8 cellular contexts compared by ENCODE assay signal in genomic region chr3:141575879-141576743, GRCh38.
DNase-seq lines count a peak whose midpoint lies in the region; ATAC-seq and TF ChIP-seq lines count a peak whose summit lies in the region.

No MANE protein-coding gene starts in this region.

- no peak overlapping the region for H2BK15ac ChIP-seq in IMR-90 (ENCODE audit: low read depth, low read length)

- H4K91ac ChIP-seq in IMR-90 (ENCODE audit: insufficient read depth, low read depth, low read length): no peak overlapping the region

- H3K27ac Mint-ChIP-seq in T-helper 1 cell treated with Interleukin-12 subunit alpha and Interleukin-12 subunit beta and Interleukin-4 antibody, amounts not matched to agents 30 μg/mL and 1 μg/mL, for 36 hours: peak overlapping the region; percentile 63

- TF ChIP-seq CTCF in AG04449 (IDR thresholded peaks at IDR 0.05; ENCODE audit: insufficient read depth, low read length, missing control alignments) (peak; percentile 51), GM10266 (IDR thresholded peaks at IDR 0.05; ENCODE audit: control insufficient read depth, insufficient read depth, low read depth, missing control alignments) (peak; percentile 51), IMR-90 (conservative IDR thresholded peaks at IDR 0.05; ENCODE audit: low read depth, low read length) (peak; percentile 55), fibroblast of pulmonary artery (IDR thresholded peaks at IDR 0.05; ENCODE audit: low read length, missing control alignments) (peak; percentile 65), sigmoid colon (IDR thresholded peaks at IDR 0.05) (peak; percentile 12 to 70 (median 38)), gastrocnemius medialis (IDR thresholded peaks at IDR 0.05 in 4 of 5, conservative IDR thresholded peaks at IDR 0.05 in 1 of 5) (peak in 2 of 5 experiments; percentile 34 to 41)

- no peak overlapping the region for H2AK9ac ChIP-seq in IMR-90 (replicated peaks; ENCODE audit: low read depth, low read length, poor library complexity)

- H3K27me3 Mint-ChIP-seq in T-helper 1 cell treated with Interleukin-12 subunit alpha and Interleukin-12 subunit beta and Interleukin-4 antibody, amounts not matched to agents 30 μg/mL and 1 μg/mL, for 36 hours (ENCODE audit: low read depth): no peaks in the 10 kb centered on the region

- H3K9me3 Mint-ChIP-seq in T-helper 1 cell treated with Interleukin-12 subunit alpha and Interleukin-12 subunit beta and Interleukin-4 antibody, amounts not matched to agents 30 μg/mL and 1 μg/mL, for 36 hours: no peaks in the 10 kb centered on the region

- H3K18ac ChIP-seq in IMR-90 (ENCODE audit: low read depth, low read length): no peak overlapping the region

- no TSS peak for BruUV-seq in IMR-90 (replicated peaks; lab: Mats Ljungman, UMichigan)

- peak overlapping the region; percentile 60 for H3K4me3 Mint-ChIP-seq in T-helper 1 cell treated with Interleukin-12 subunit alpha and Interleukin-12 subunit beta and Interleukin-4 antibody, amounts not matched to agents 30 μg/mL and 1 μg/mL, for 36 hours

- peaks cover 22% of the 10 kb centered on the region for H3K36me3 Mint-ChIP-seq in T-helper 1 cell treated with Interleukin-12 subunit alpha and Interleukin-12 subunit beta and Interleukin-4 antibody, amounts not matched to agents 30 μg/mL and 1 μg/mL, for 36 hours (ENCODE audit: low read depth)

- no peak overlapping the region for H3K9ac ChIP-seq in IMR-90 (ENCODE audit: low read depth, low read length)

- no peak overlapping the region for H2BK20ac ChIP-seq in IMR-90 (ENCODE audit: low read depth, low read length)

- dilution Hi-C loops in IMR-90 (cut with HindIII; ENCODE audit: low sequenced_read_pairs, unreplicated experiment): no loop called here

- no peak overlapping the region for H3K14ac ChIP-seq in IMR-90 (replicated peaks; ENCODE audit: low read depth, low read length)

- no peaks in the 10 kb centered on the region for H3K9me3 ChIP-seq in IMR-90 (ENCODE audit: control insufficient read depth, insufficient read depth, low read length)
- H3K9me3 ChIP-seq in sigmoid colon: no peaks in the 10 kb centered on the region
- no peaks in the 10 kb centered on the region for H3K9me3 ChIP-seq in gastrocnemius medialis

- no peak overlapping the region for H4K5ac ChIP-seq in IMR-90 (ENCODE audit: low read depth, low read length)

- H2AFZ ChIP-seq in IMR-90 (replicated peaks; ENCODE audit: low read length, poor library complexity): no peak overlapping the region

- H3K56ac ChIP-seq in IMR-90 (ENCODE audit: extremely low read depth, insufficient read depth, low read length): no peak overlapping the region

- WGBS in IMR-90 (ENCODE audit: extremely low coverage in 2 of 2, insufficient read length in 1 of 2), 2 experiments: no CpG with 5 or more reads among the region's 13 CpGs
- WGBS in sigmoid colon, 2 donors: 32 to 69% methylated on average over 13 of the region's 13 CpGs

- H3K36me3 ChIP-seq in IMR-90 (ENCODE audit: control insufficient read depth, insufficient read depth, low read length): peaks cover 16% of the 10 kb centered on the region
- H3K36me3 ChIP-seq in sigmoid colon: peaks cover 0 to 72% (median 6%) of the 10 kb centered on the region in 4 donors
- peaks cover 0 to 38% of the 10 kb centered on the region in 2 donors for H3K36me3 ChIP-seq in gastrocnemius medialis

- peaks cover 4 to 6% of the 10 kb centered on the region in 2 experiments; a peak in 3 of 4 replicates for H3K79me1 ChIP-seq in IMR-90 (ENCODE audit: low read depth in 1 of 2, low read length in 2 of 2)

- TF ChIP-seq RAD21 in IMR-90 (IDR thresholded peaks at IDR 0.05; ENCODE audit: low read length): peak; percentile 56

- intact Hi-C loops in IMR-90 (cut with micrococcal nuclease): loop anchor here (1.0 to 5.0 kb wide), 4 partner anchors 162 to 423 kb away; partner anchors contain the start of gene RNF7
- intact Hi-C loops in sigmoid colon (cut with DNase I): loop anchor here (2.0 to 5.0 kb wide), 4 partner anchors 71 to 337 kb away; no protein-coding TSS in a partner anchor
- intact Hi-C loops in gastrocnemius medialis (cut with DNase I; ENCODE audit: low total_unique reads): loop anchor here (5.0 kb wide), 2 partner anchors 161 to 336 kb away; partner anchors contain the start of gene RNF7

- H3K4me3 ChIP-seq in AG04449 (ENCODE audit: low read depth, low read length): no peak overlapping the region
- no peak overlapping the region for H3K4me3 ChIP-seq in IMR-90 (ENCODE audit: insufficient read depth, low read depth, low read length)
- no peak overlapping the region for H3K4me3 ChIP-seq in fibroblast of pulmonary artery (replicated peaks; ENCODE audit: low read depth, low read length)
- H3K4me3 ChIP-seq in sigmoid colon: peak overlapping the region in 2 of 4 donors; percentile 23 to 26
- no peak overlapping the region for H3K4me3 ChIP-seq in gastrocnemius medialis

- CTCF ChIA-PET in AG04449 (lab: Yijun Ruan, JAX): interaction anchor here (0.6 to 4.7 kb wide), 21 partner anchors 11 to 702 kb away, joined by 3 to 29 read pairs (median 3); partner anchors contain the start of genes ATP1B3 and RNF7
- CTCF ChIA-PET in IMR-90 (lab: Yijun Ruan, JAX): interaction anchor here (0.6 to 1.1 kb wide), 4 partner anchors 29 to 378 kb away, joined by 3 to 5 read pairs (median 4); no protein-coding TSS in a partner anchor

- TF ChIP-seq POLR2A in IMR-90 (IDR thresholded peaks at IDR 0.05; ENCODE audit: low read depth, low read length) (no peak), sigmoid colon (IDR thresholded peaks at IDR 0.05) (no peak), gastrocnemius medialis (IDR thresholded peaks at IDR 0.05) (no peak)

- no peak overlapping the region for H3K27ac ChIP-seq in IMR-90 (ENCODE audit: insufficient read depth, low read length)
- H3K27ac ChIP-seq in sigmoid colon: peak overlapping the region in 3 of 4 donors; percentile 10 to 58 (median 44)
- H3K27ac ChIP-seq in gastrocnemius medialis: no peak overlapping the region

- H4K20me1 ChIP-seq in IMR-90 (ENCODE audit: insufficient read depth, low read length): no peaks in the 10 kb centered on the region

- H3K4ac ChIP-seq in IMR-90 (ENCODE audit: low read depth, low read length): no peak overlapping the region

- no peak overlapping the region for H2AK5ac ChIP-seq in IMR-90 (ENCODE audit: low read depth, low read length)

- no peak for TF ChIP-seq EP300 in sigmoid colon (IDR thresholded peaks at IDR 0.05)

- ATAC-seq in IMR-90 (ENCODE audit: low read depth): peak; percentile 79
- no peak for ATAC-seq in gastrocnemius medialis

- H2BK120ac ChIP-seq in IMR-90 (ENCODE audit: low read depth, low read length): no peak overlapping the region

- no peak overlapping the region for H3K23ac ChIP-seq in IMR-90 (ENCODE audit: low read depth, low read length)

- H3K4me1 Mint-ChIP-seq in T-helper 1 cell treated with Interleukin-12 subunit alpha and Interleukin-12 subunit beta and Interleukin-4 antibody, amounts not matched to agents 30 μg/mL and 1 μg/mL, for 36 hours (ENCODE audit: low read depth): peaks cover 9% of the 10 kb centered on the region

- POLR2A ChIA-PET in AG04449 (lab: Yijun Ruan, JAX): no interaction called here
- POLR2A ChIA-PET in IMR-90 (lab: Charles Lee; ENCODE audit: unreplicated experiment): no interaction called here

- H3K4me1 ChIP-seq in IMR-90 (ENCODE audit: control insufficient read depth, insufficient read depth, low read length): peaks cover 2% of the 10 kb centered on the region; the same call in 1 of the 2 replicates
- H3K4me1 ChIP-seq in sigmoid colon: peaks cover 0 to 8% (median 0%) of the 10 kb centered on the region in 4 donors
- no peaks in the 10 kb centered on the region for H3K4me1 ChIP-seq in gastrocnemius medialis

- no peak overlapping the region for H2BK5ac ChIP-seq in IMR-90 (ENCODE audit: low read depth, low read length, poor library complexity, severe bottlenecking)

- H3K4me2 ChIP-seq in IMR-90 (ENCODE audit: low read depth, low read length): peak overlapping the region; percentile 77; the same call in 1 of the 2 replicates

- no peak overlapping the region for H4K8ac ChIP-seq in IMR-90 (ENCODE audit: low read depth in 2 of 2, low read length in 2 of 2)

- no peaks in the 10 kb centered on the region; the same call in 1 of the 2 replicates for H3K9me1 ChIP-seq in IMR-90 (ENCODE audit: insufficient read depth, low read length)

- H3K27me3 ChIP-seq in IMR-90 (ENCODE audit: control insufficient read depth, insufficient read depth, low read length) (no peaks in the 10 kb centered on the region), sigmoid colon (no peaks in the 10 kb centered on the region), gastrocnemius medialis (no peaks in the 10 kb centered on the region)

- DNase-seq in AG04449 (ENCODE audit: low read depth, low spot score): no peak
- peak; percentile 34 for DNase-seq in GM10266 (ENCODE audit: extremely low spot score)
- peak; percentile 40 for DNase-seq in IMR-90
- DNase-seq in fibroblast of pulmonary artery (ENCODE audit: low read depth): peak; percentile 58
- DNase-seq in sigmoid colon: no peak
- no peak for DNase-seq in NCI-H510A treated with DMSO at 0.1 percent for 48 hours (lab: John Stamatoyannopoulos, UW)
- no peak for DNase-seq in gastrocnemius medialis

- in situ Hi-C loops in IMR-90 (cut with MboI; ENCODE audit: low sequenced_read_pairs) (loop anchor here (25.0 kb wide), 1 partner anchor 411 kb away; no protein-coding TSS in a partner anchor), gastrocnemius medialis (cut with MboI; ENCODE audit: low sequenced_read_pairs in 4 of 4) (loop anchor here in 1 of 4 donors (10.0 kb wide), 1 partner anchor 339 kb away; no protein-coding TSS in a partner anchor)

TF ChIP-seq in IMR-90, 13 proteins besides CTCF, POLR2A, EP300 and RAD21:
- TF ChIP-seq RFX5 (IDR thresholded peaks at IDR 0.05; ENCODE audit: low read depth, low read length) (no peak), MAFK (IDR thresholded peaks at IDR 0.05; ENCODE audit: low read depth, low read length) (no peak), CEBPB (IDR thresholded peaks at IDR 0.05; ENCODE audit: low read depth, low read length) (no peak), SMC3 (IDR thresholded peaks at IDR 0.05; ENCODE audit: low read depth, low read length) (peak; percentile 33; the same call in 1 of the 2 replicates)

Comparison
In these comparisons a context has a peak if more than half of its experiments do, and no peak if none do; other contexts are left out.
1. DNase-seq: peak in GM10266 (single experiment), IMR-90 (single experiment) and fibroblast of pulmonary artery (single experiment); none in AG04449 (single experiment), sigmoid colon (single experiment), NCI-H510A treated with DMSO at 0.1 percent for 48 hours (single experiment) and gastrocnemius medialis (0 of 2).
2. H3K27ac ChIP-seq: peak in sigmoid colon (3 of 4); none in IMR-90 (single experiment) and gastrocnemius medialis (0 of 4).